28 cellular contexts compared by ENCODE assay signal in the genomic region with DNA sequence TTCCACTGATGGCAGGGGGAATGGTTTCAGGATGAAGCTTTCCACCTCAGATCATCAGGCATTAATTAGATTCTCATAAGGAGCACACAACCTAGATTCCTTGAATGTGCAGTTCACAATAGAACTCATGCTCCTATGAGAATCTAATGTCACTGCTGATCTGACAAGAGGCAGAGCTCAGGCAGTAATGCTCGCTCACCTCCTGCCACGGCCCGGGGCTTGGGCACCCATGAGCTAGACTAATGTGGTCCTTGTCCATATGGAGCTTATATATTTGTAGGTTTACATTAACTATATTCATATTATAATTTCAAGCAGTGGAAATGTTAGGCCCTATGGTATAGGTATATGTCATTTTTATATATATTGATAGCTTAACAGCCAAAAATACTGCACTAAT. TPM values are rescaled to one million over a fixed set of nuclear protein-coding genes. Genes with fewer than 3 reads are reported as not detected.
"Had no signal": no experiment of that assay in that cellular context is flagged by ENCODE, and none has a peak within 500 bp of the region (broad histone marks: within the 10 kb centered on the region; RNA-seq: fewer than 3 reads in every experiment).

No MANE protein-coding gene starts in this region.

- H3K27ac Mint-ChIP-seq: dendritic cell treated with granulocyte-macrophage colony-stimulating factor and Interleukin-4, amounts not matched to agents 40 ng/mL and 50 ng/mL, for 4 days; effector memory CD8-positive, alpha-beta T cell; endodermal cell had no signal

- H3K4me3 ChIP-seq: colonic mucosa, coronary artery, dorsolateral prefrontal cortex, esophagus squamous epithelium, gastrocnemius medialis, gastroesophageal sphincter, heart left ventricle, heart right ventricle, hepatocyte had no signal

- H3K4me1 Mint-ChIP-seq: endodermal cell had no signal

- H3K27ac ChIP-seq: colonic mucosa, coronary artery, dorsolateral prefrontal cortex, esophagus squamous epithelium, foreskin keratinocyte, gastrocnemius medialis, gastroesophageal sphincter, heart left ventricle, heart right ventricle, hepatocyte had no signal

- H3K27me3 Mint-ChIP-seq: dendritic cell treated with granulocyte-macrophage colony-stimulating factor and Interleukin-4, amounts not matched to agents 40 ng/mL and 50 ng/mL, for 4 days; effector memory CD8-positive, alpha-beta T cell had no signal

- H3K27me3 ChIP-seq: colonic mucosa, dorsolateral prefrontal cortex, esophagus squamous epithelium, foreskin keratinocyte, gastrocnemius medialis, gastroesophageal sphincter, heart left ventricle, heart right ventricle, hepatocyte had no signal

- FAIRE-seq: colon, endometrium, endothelial cell of umbilical vein, frontal cortex had no signal

- H3K9me3 Mint-ChIP-seq: dendritic cell treated with granulocyte-macrophage colony-stimulating factor and Interleukin-4, amounts not matched to agents 40 ng/mL and 50 ng/mL, for 4 days; effector memory CD8-positive, alpha-beta T cell; endodermal cell had no signal

- DNase-seq: colonic mucosa; cortex of kidney; dermis blood vessel endothelial cell; dorsolateral prefrontal cortex; effector CD4-positive, alpha-beta T cell; effector CD8-positive, alpha-beta T cell; effector memory CD4-positive, alpha-beta T cell; effector memory CD8-positive, alpha-beta T cell; endodermal cell; erythroblast; esophagus squamous epithelium; foreskin fibroblast; foreskin keratinocyte; foreskin melanocyte; gastrocnemius medialis; glutamatergic neuron; head of caudate nucleus; heart left ventricle; heart right ventricle had no signal

- H3K4me3 Mint-ChIP-seq: dendritic cell treated with granulocyte-macrophage colony-stimulating factor and Interleukin-4, amounts not matched to agents 40 ng/mL and 50 ng/mL, for 4 days; effector memory CD8-positive, alpha-beta T cell; endodermal cell had no signal

- H3K4me1 ChIP-seq: colonic mucosa, esophagus squamous epithelium, gastrocnemius medialis, gastroesophageal sphincter, heart left ventricle, heart right ventricle had no signal

- ATAC-seq: effector memory CD8-positive, alpha-beta T cell; esophagus mucosa; gastrocnemius medialis; gastroesophageal sphincter; heart left ventricle; heart right ventricle had no signal

- H3K9me3 ChIP-seq: colonic mucosa, esophagus squamous epithelium, gastrocnemius medialis, gastroesophageal sphincter, heart left ventricle had no signal

- H3K36me3 ChIP-seq: colonic mucosa, gastrocnemius medialis had no signal

RNA-seq across cellular contexts. Expression of a gene that starts 32.6 kb away (rescaled TPM):
- total RNA-seq: colonic mucosa, dermis blood vessel endothelial cell, gastrocnemius medialis, hepatocyte had no signal
